In genomic region chr5:169934990-169935389, GRCh38 we compare ENCODE assay signal across 1 cellular context.
TF ChIP-seq lines count a peak whose summit lies in the region.

No MANE protein-coding gene starts in this region.

TF ChIP-seq in GM12878, 131 proteins besides CTCF, POLR2A, EP300 and RAD21:
- TF ChIP-seq HDAC2 (IDR thresholded peaks at IDR 0.05) (no peak), CREM (IDR thresholded peaks at IDR 0.05; ENCODE audit: low read depth) (no peak), ZNF207 (IDR thresholded peaks at IDR 0.05; ENCODE audit: borderline replicate concordance) (no peak), ZNF384 (IDR thresholded peaks at IDR 0.05; ENCODE audit: borderline replicate concordance, low read depth, low read length) (no peak), KDM1A (IDR thresholded peaks at IDR 0.05; ENCODE audit: borderline replicate concordance) (no peak), MEF2A (IDR thresholded peaks at IDR 0.05; ENCODE audit: insufficient read depth, low read depth, low read length) (no peak), SKIL (IDR thresholded peaks at IDR 0.05; ENCODE audit: low read depth, poor library complexity, severe bottlenecking) (no peak)
